11 cellular contexts compared by ENCODE assay signal in genomic region chr6:15268130-15268908, GRCh38. TPM values are rescaled to one million over a fixed set of nuclear protein-coding genes. Genes with fewer than 3 reads are reported as not detected.
DNase-seq lines count a peak whose midpoint lies in the region; ATAC-seq and TF ChIP-seq lines count a peak whose summit lies in the region.
"Had no signal": no experiment of that assay in that cellular context is flagged by ENCODE, and none has a peak within 500 bp of the region (broad histone marks: within the 10 kb centered on the region; RNA-seq: fewer than 3 reads in every experiment).

No MANE protein-coding gene starts in this region.

- TF ChIP-seq CTCF in psoas muscle (IDR thresholded peaks at IDR 0.05), result no peak
- no peak for TF ChIP-seq CTCF in prostate gland (IDR thresholded peaks at IDR 0.05)
- no peak for TF ChIP-seq CTCF in omental fat pad (IDR thresholded peaks at IDR 0.05)

- ATAC-seq in psoas muscle (no peak), omental fat pad (ENCODE audit: low FRiP score) (no peak)
- ATAC-seq: HCT116 had no signal

- POLR2A ChIA-PET in HEK293T (lab: Yijun Ruan, JAX), result interaction anchor here (1.4 kb wide), 1 partner anchor 23 kb away, joined by 3 read pairs; the partner anchor contains the start of gene JARID2

- H3K4me1 ChIP-seq in psoas muscle (peaks cover 35% of the 10 kb centered on the region), prostate gland (replicated peaks) (peaks cover 10% of the 10 kb centered on the region)

- H3K9me3 ChIP-seq in psoas muscle (no peaks in the 10 kb centered on the region), prostate gland (no peaks in the 10 kb centered on the region)

- intact Hi-C loops in psoas muscle (cut with DNase I), result loop anchor here in 1 of 2 donors (5.0 to 10.0 kb wide), 2 partner anchors 174 to 356 kb away; no protein-coding TSS in a partner anchor
- intact Hi-C loops in prostate gland (cut with DNase I), result no loop called here

- CTCF ChIA-PET in HEK293T (lab: Yijun Ruan, JAX), result no interaction called here

- DNase-seq in EH (ENCODE audit: low read depth) (peak; percentile 48), iPS DF 19.7 (ENCODE audit: low read depth, low spot score) (peak; percentile 89), psoas muscle (no peak), glomerular visceral epithelial cell (ENCODE audit: extremely low spot score) (no peak), prostate gland (ENCODE audit: low spot score) (no peak), HEK293T (ENCODE audit: extremely low spot score) (no peak), omental fat pad (ENCODE audit: low spot score) (no peak)
- DNase-seq: NCI-H187 had no signal

- H3K4me3 ChIP-seq in psoas muscle, result no peak overlapping the region
- no peak overlapping the region for H3K4me3 ChIP-seq in prostate gland
- H3K4me3 ChIP-seq: cardiac muscle cell had no signal

- no peaks in the 10 kb centered on the region for H3K36me3 ChIP-seq in psoas muscle (ENCODE audit: insufficient read depth in 1 of 2, low read depth in 1 of 2)
- H3K36me3 ChIP-seq in prostate gland, result no peaks in the 10 kb centered on the region
- H3K36me3 ChIP-seq: cardiac muscle cell had no signal

- H3K27me3 ChIP-seq in psoas muscle (ENCODE audit: insufficient read depth in 3 of 3, low read length in 2 of 3), result no peaks in the 10 kb centered on the region
- H3K27me3 ChIP-seq in prostate gland (replicated peaks; ENCODE audit: insufficient read depth), result no peaks in the 10 kb centered on the region
- H3K27me3 ChIP-seq: cardiac muscle cell had no signal

- no peak for TF ChIP-seq POLR2A in prostate gland (IDR thresholded peaks at IDR 0.05)

- H3K27ac ChIP-seq in angular gyrus (ENCODE audit: low read depth, low read length) (peak overlapping the region; percentile 33), psoas muscle (peak overlapping the region; percentile 57), prostate gland (peak overlapping the region in 1 of 2 donors; percentile 30)
- H3K27ac ChIP-seq: cardiac muscle cell had no signal

- 51 to 55% (median 52%) methylated on average over 10 of the region's 10 CpGs for WGBS in psoas muscle, 3 donors
- 40% methylated on average over 10 of the region's 10 CpGs for WGBS in prostate gland

TF ChIP-seq in HEK293T, 16 proteins besides CTCF, POLR2A, EP300 and RAD21:
- TF ChIP-seq L3MBTL2 (conservative IDR thresholded peaks at IDR 0.05), result no peak
- TF ChIP-seq FOXA1 (IDR thresholded peaks at IDR 0.05), result no peak
- TF ChIP-seq BHLHE40 (IDR thresholded peaks at IDR 0.05; ENCODE audit: borderline replicate concordance), result no peak
- TF ChIP-seq ARNT (IDR thresholded peaks at IDR 0.05), result no peak
- TF ChIP-seq SP1 (IDR thresholded peaks at IDR 0.05), result no peak
- no peak for TF ChIP-seq FOXM1 (IDR thresholded peaks at IDR 0.05; ENCODE audit: borderline replicate concordance)
- TF ChIP-seq CTBP1 (IDR thresholded peaks at IDR 0.05; ENCODE audit: borderline replicate concordance), result no peak
- no peak for TF ChIP-seq HDGF (IDR thresholded peaks at IDR 0.05; ENCODE audit: borderline replicate concordance)
- no peak for TF ChIP-seq LEF1 (IDR thresholded peaks at IDR 0.05; ENCODE audit: borderline replicate concordance)
- no peak for TF ChIP-seq SUZ12 (IDR thresholded peaks at IDR 0.05)
- no peak for TF ChIP-seq ELF4 (IDR thresholded peaks at IDR 0.05)
- TF ChIP-seq NFRKB (IDR thresholded peaks at IDR 0.05), result no peak
- no peak for TF ChIP-seq ZNF384 (IDR thresholded peaks at IDR 0.05)
- TF ChIP-seq TARDBP (IDR thresholded peaks at IDR 0.05), result no peak
- TF ChIP-seq PKNOX1 (IDR thresholded peaks at IDR 0.05), result no peak
- TF ChIP-seq FOXK2 (IDR thresholded peaks at IDR 0.05), result no peak

RNA-seq across cellular contexts. Expression of gene JARID2, which starts 22.4 kb away (rescaled TPM):
- total RNA-seq in psoas muscle (10 to 100 TPM in 1 of 4 donors, 1 to 10 TPM in 3; 2.8 to 16.1 (median 7.2) TPM), prostate gland (10 to 100 TPM in 1 of 2 donors, 1 to 10 TPM in 1; 7.7 to 35.4 TPM), omental fat pad (10 to 100 TPM; 10.8 to 31.6 (median 14.3) TPM)
- polyA plus RNA-seq in psoas muscle, result 1 to 10 TPM; 1.1 to 4.9 (median 4.9) TPM

Comparison
In these comparisons a context has a peak if more than half of its experiments do, and no peak if none do; other contexts are left out.
1. DNase-seq: peak in EH (single experiment) and iPS DF 19.7 (single experiment); none in psoas muscle (0 of 2), glomerular visceral epithelial cell (single experiment), prostate gland (single experiment), HEK293T (single experiment) and omental fat pad (single experiment).